In genomic region chr11:126477526-126478275, GRCh38 we compare ENCODE assay signal across 14 cellular contexts.
A peak's percentile ranks its signal among the peaks of the same experiment; 100 is the strongest.
DNase-seq lines count a peak whose midpoint lies in the region; ATAC-seq and TF ChIP-seq lines count a peak whose summit lies in the region.
"Had no signal": no experiment of that assay in that cellular context is flagged by ENCODE, and none has a peak within 500 bp of the region (broad histone marks: within the 10 kb centered on the region; RNA-seq: fewer than 3 reads in every experiment).

No MANE protein-coding gene starts in this region.

- H3K27me3 Mint-ChIP-seq in natural killer cell treated with Interleukin-12 subunit alpha and Interleukin-12 subunit beta and Interleukin-15 and Interleukin-18, amount 100 ng/mL, for 72 hours: peaks cover 0 to 2% of the 10 kb centered on the region in 2 donors
- peaks cover 0 to 3% of the 10 kb centered on the region in 2 donors for H3K27me3 Mint-ChIP-seq in natural killer cell (ENCODE audit: low read depth in 2 of 2)
- no peaks in the 10 kb centered on the region for H3K27me3 Mint-ChIP-seq in activated T-cell treated with anti-CD3 and anti-CD28 coated beads, Interleukin-2, amount 50 U/mL, for 72 hours (ENCODE audit: low read depth)
- H3K27me3 Mint-ChIP-seq: activated B cell treated with CpG ODN at 0.5 μM for 24 hours; CD4-positive, alpha-beta memory T cell had no signal

- intact Hi-C loops in natural killer cell (cut with micrococcal nuclease): no loop called here
- intact Hi-C loops in A673 (cut with micrococcal nuclease; ENCODE audit: unreplicated experiment): no loop called here

- TF ChIP-seq CTCF in natural killer cell (IDR thresholded peaks at IDR 0.05) (no peak), NB4 (IDR thresholded peaks at IDR 0.05; ENCODE audit: low read depth, low read length) (no peak), A673 (conservative IDR thresholded peaks at IDR 0.05; ENCODE audit: low read depth, low read length) (no peak)

- H3K4me1 ChIP-seq in A673 (ENCODE audit: insufficient read depth, low read length, poor library complexity, severe bottlenecking): peaks cover 22% of the 10 kb centered on the region

- H3K27me3 ChIP-seq in A673 (replicated peaks; ENCODE audit: insufficient read depth, low read depth, low read length, poor library complexity): no peaks in the 10 kb centered on the region
- H3K27me3 ChIP-seq: upper lobe of right lung had no signal

- H3K4me1 Mint-ChIP-seq in natural killer cell treated with Interleukin-12 subunit alpha and Interleukin-12 subunit beta and Interleukin-15 and Interleukin-18, amount 100 ng/mL, for 72 hours (ENCODE audit: low read depth in 2 of 2): peaks cover 16 to 19% of the 10 kb centered on the region in 2 donors
- peaks cover 11 to 18% of the 10 kb centered on the region in 2 donors for H3K4me1 Mint-ChIP-seq in natural killer cell
- peaks cover 21% of the 10 kb centered on the region for H3K4me1 Mint-ChIP-seq in activated T-cell treated with anti-CD3 and anti-CD28 coated beads, Interleukin-2, amount 50 U/mL, for 72 hours (ENCODE audit: low read depth)

- H3K36me3 Mint-ChIP-seq in natural killer cell treated with Interleukin-12 subunit alpha and Interleukin-12 subunit beta and Interleukin-15 and Interleukin-18, amount 100 ng/mL, for 72 hours: no peaks in the 10 kb centered on the region
- H3K36me3 Mint-ChIP-seq in natural killer cell: no peaks in the 10 kb centered on the region
- no peaks in the 10 kb centered on the region for H3K36me3 Mint-ChIP-seq in activated T-cell treated with anti-CD3 and anti-CD28 coated beads, Interleukin-2, amount 50 U/mL, for 72 hours (ENCODE audit: insufficient read depth in 2 of 2)
- H3K36me3 Mint-ChIP-seq: CD4-positive, alpha-beta memory T cell had no signal

- CTCF ChIA-PET in A673 (lab: Charles Lee): no interaction called here

- TF ChIP-seq POLR2A in NB4 (IDR thresholded peaks at IDR 0.05; ENCODE audit: extremely low read depth, insufficient read length): no peak

- peak; percentile 24 to 49 for ATAC-seq in natural killer cell treated with Interleukin-12 subunit alpha and Interleukin-12 subunit beta and Interleukin-15 and Interleukin-18, amount 100 ng/mL, for 72 hours
- no peak for ATAC-seq in natural killer cell
- peak; percentile 58 to 59 for ATAC-seq in activated T-cell treated with anti-CD3 and anti-CD28 coated beads, Interleukin-2, amount 50 U/mL, for 72 hours (replicated peaks in 1 of 2)
- ATAC-seq in stimulated activated naive CD8-positive, alpha-beta T cell treated with anti-CD3 and anti-CD28 coated beads, Interleukin-15, Interleukin-2, amounts not matched to agents 100 U/mL and 50 U/mL, for 24 hours: peak; percentile 50
- ATAC-seq: Panc1, right cardiac atrium, upper lobe of right lung had no signal

- no peak overlapping the region for H3K4me3 ChIP-seq in NB4 (ENCODE audit: low read depth, low read length)
- no peak overlapping the region for H3K4me3 ChIP-seq in A673 (ENCODE audit: low read depth, low read length, poor library complexity, severe bottlenecking)
- H3K4me3 ChIP-seq: upper lobe of right lung had no signal

- H3K36me3 ChIP-seq in A673 (ENCODE audit: insufficient read depth, low read length, poor library complexity, severe bottlenecking): no peaks in the 10 kb centered on the region
- H3K36me3 ChIP-seq: upper lobe of right lung had no signal

- POLR2A ChIA-PET in A673 (lab: Charles Lee; ENCODE audit: low non-redundant PET): interaction anchor here (0.8 kb wide), 1 partner anchor 12 kb away, joined by 3 read pairs; no protein-coding TSS in a partner anchor

- no peaks in the 10 kb centered on the region for H3K9me3 Mint-ChIP-seq in natural killer cell treated with Interleukin-12 subunit alpha and Interleukin-12 subunit beta and Interleukin-15 and Interleukin-18, amount 100 ng/mL, for 72 hours
- H3K9me3 Mint-ChIP-seq in natural killer cell: no peaks in the 10 kb centered on the region
- no peaks in the 10 kb centered on the region for H3K9me3 Mint-ChIP-seq in activated T-cell treated with anti-CD3 and anti-CD28 coated beads, Interleukin-2, amount 50 U/mL, for 72 hours
- H3K9me3 Mint-ChIP-seq: activated B cell treated with CpG ODN at 0.5 μM for 24 hours; CD4-positive, alpha-beta memory T cell had no signal

- peak overlapping the region in 1 of 2 donors; percentile 29 for H3K27ac Mint-ChIP-seq in natural killer cell treated with Interleukin-12 subunit alpha and Interleukin-12 subunit beta and Interleukin-15 and Interleukin-18, amount 100 ng/mL, for 72 hours
- H3K27ac Mint-ChIP-seq in natural killer cell: no peak overlapping the region
- no peak overlapping the region for H3K27ac Mint-ChIP-seq in activated T-cell treated with anti-CD3 and anti-CD28 coated beads, Interleukin-2, amount 50 U/mL, for 72 hours
- H3K27ac Mint-ChIP-seq: activated B cell treated with CpG ODN at 0.5 μM for 24 hours had no signal

- no peak for DNase-seq in natural killer cell treated with Interleukin-12 subunit alpha and Interleukin-12 subunit beta and Interleukin-15 and Interleukin-18, amount 100 ng/mL, for 72 hours (ENCODE audit: low spot score)
- DNase-seq in natural killer cell: no peak
- peak; percentile 23 for DNase-seq in NB4 (ENCODE audit: low read depth)
- peak; percentile 32 to 38 for DNase-seq in activated T-cell treated with anti-CD3 and anti-CD28 coated beads, Interleukin-2, amount 50 U/mL, for 72 hours
- DNase-seq in stimulated activated naive CD8-positive, alpha-beta T cell treated with anti-CD3 and anti-CD28 coated beads, Interleukin-15, Interleukin-2, amounts not matched to agents 100 U/mL and 50 U/mL, for 24 hours: peak; percentile 27
- DNase-seq in kidney glomerular epithelial cell (lab: John Stamatoyannopoulos, UW): no peak
- no peak for DNase-seq in A673 (ENCODE audit: low spot score)
- no peak for DNase-seq in D341Med (ENCODE audit: low spot score)
- DNase-seq: activated B cell treated with CpG ODN at 0.5 μM for 24 hours; CD4-positive, alpha-beta memory T cell; NCI-H1694; upper lobe of right lung had no signal

- BruUV-seq in A673 (replicated peaks; lab: Mats Ljungman, UMichigan): no TSS peak

- H3K27ac ChIP-seq in A673 (ENCODE audit: low read depth, low read length, poor library complexity, severe bottlenecking): no peak overlapping the region
- H3K27ac ChIP-seq: upper lobe of right lung had no signal

- peak overlapping the region; percentile 0 for H3K4me3 Mint-ChIP-seq in natural killer cell treated with Interleukin-12 subunit alpha and Interleukin-12 subunit beta and Interleukin-15 and Interleukin-18, amount 100 ng/mL, for 72 hours
- no peak overlapping the region for H3K4me3 Mint-ChIP-seq in natural killer cell
- peak overlapping the region in 1 of 2 donors; percentile 72 for H3K4me3 Mint-ChIP-seq in activated T-cell treated with anti-CD3 and anti-CD28 coated beads, Interleukin-2, amount 50 U/mL, for 72 hours
- H3K4me3 Mint-ChIP-seq: activated B cell treated with CpG ODN at 0.5 μM for 24 hours had no signal

- no peaks in the 10 kb centered on the region for H3K9me3 ChIP-seq in A673 (ENCODE audit: low read depth, low read length, poor library complexity, severe bottlenecking)
- H3K9me3 ChIP-seq: upper lobe of right lung had no signal

Comparison
In these comparisons a context has a peak if more than half of its experiments do, and no peak if none do; other contexts are left out.
1. ATAC-seq: peak in natural killer cell treated with Interleukin-12 subunit alpha and Interleukin-12 subunit beta and Interleukin-15 and Interleukin-18, amount 100 ng/mL, for 72 hours (2 of 2), activated T-cell treated with anti-CD3 and anti-CD28 coated beads, Interleukin-2, amount 50 U/mL, for 72 hours (2 of 2) and stimulated activated naive CD8-positive, alpha-beta T cell treated with anti-CD3 and anti-CD28 coated beads, Interleukin-15, Interleukin-2, amounts not matched to agents 100 U/mL and 50 U/mL, for 24 hours (single experiment); none in natural killer cell (0 of 3).
2. DNase-seq: peak in NB4 (single experiment), activated T-cell treated with anti-CD3 and anti-CD28 coated beads, Interleukin-2, amount 50 U/mL, for 72 hours (2 of 2) and stimulated activated naive CD8-positive, alpha-beta T cell treated with anti-CD3 and anti-CD28 coated beads, Interleukin-15, Interleukin-2, amounts not matched to agents 100 U/mL and 50 U/mL, for 24 hours (single experiment); none in natural killer cell treated with Interleukin-12 subunit alpha and Interleukin-12 subunit beta and Interleukin-15 and Interleukin-18, amount 100 ng/mL, for 72 hours (single experiment), natural killer cell (single experiment), kidney glomerular epithelial cell (single experiment), A673 (single experiment) and D341Med (single experiment).